Comparison of ENCODE assay signal across 26 cellular contexts in genomic region chr2:241485172-241485911, GRCh38.
"Had no signal": no experiment of that assay in that cellular context is flagged by ENCODE, and none has a peak within 500 bp of the region (broad histone marks: within the 10 kb centered on the region; RNA-seq: fewer than 3 reads in every experiment).

No MANE protein-coding gene starts in this region.

- ATAC-seq: foreskin keratinocyte; gastroesophageal sphincter; left lobe of liver; naive thymus-derived CD4-positive, alpha-beta T cell; pancreas had no signal

- H3K4me1 ChIP-seq: esophagus muscularis mucosa, foreskin keratinocyte, gastroesophageal sphincter, heart left ventricle, pancreas, right lobe of liver, thyroid gland had no signal

- H2AFZ ChIP-seq: hepatocyte had no signal

- H3K4me3 Mint-ChIP-seq: naive thymus-derived CD4-positive, alpha-beta T cell; nephron progenitor cell had no signal

- H3K27ac ChIP-seq: coronary artery, esophagus muscularis mucosa, foreskin keratinocyte, gastroesophageal sphincter, heart left ventricle, hepatocyte, pancreas, right lobe of liver, stomach, thyroid gland had no signal

- H3K79me2 ChIP-seq: hepatocyte had no signal

- H3K4me2 ChIP-seq: hepatocyte had no signal

- H3K9me3 ChIP-seq: esophagus muscularis mucosa, gastroesophageal sphincter, heart left ventricle, pancreas, right lobe of liver, stomach, thyroid gland had no signal

- H3K27ac Mint-ChIP-seq: nephron progenitor cell had no signal

- H3K4me3 ChIP-seq: coronary artery, esophagus muscularis mucosa, gastroesophageal sphincter, heart left ventricle, hepatocyte, lung, pancreas, right lobe of liver, stomach, thyroid gland had no signal

- DNase-seq: dermis blood vessel endothelial cell; effector memory CD4-positive, alpha-beta T cell; foreskin keratinocyte; heart left ventricle; kidney; mesendoderm; midbrain; naive thymus-derived CD4-positive, alpha-beta T cell; nephron progenitor cell; occipital lobe; pancreas; right lobe of liver; small intestine; stimulated activated CD4-positive, alpha-beta T cell treated with anti-CD3 and anti-CD28 coated beads, Interleukin-15, amount 100 ng/mL, for 24 hours; stimulated activated CD4-positive, alpha-beta T cell treated with anti-CD3 and anti-CD28 coated beads, Interleukin-2, amount 100 ng/mL, for 48 hours; stimulated activated naive CD4-positive, alpha-beta T cell treated with Interleukin-2 at 50 U/mL for 16 hours; stomach; thyroid gland; trophoblast cell had no signal

- H3K27me3 ChIP-seq: esophagus muscularis mucosa, foreskin keratinocyte, gastroesophageal sphincter, heart left ventricle, hepatocyte, pancreas, right lobe of liver, stomach, thyroid gland had no signal

- FAIRE-seq: endothelial cell of umbilical vein, kidney, pancreas, small intestine had no signal

- H3K9me3 Mint-ChIP-seq: naive thymus-derived CD4-positive, alpha-beta T cell; nephron progenitor cell had no signal
